In genomic region chr11:122983438-122984185, GRCh38 we compare ENCODE assay signal across 9 cellular contexts. TPM values are rescaled to one million over a fixed set of nuclear protein-coding genes. Genes with fewer than 3 reads are reported as not detected.
A peak's percentile ranks its signal among the peaks of the same experiment; 100 is the strongest.
DNase-seq lines count a peak whose midpoint lies in the region; ATAC-seq and TF ChIP-seq lines count a peak whose summit lies in the region.
"Had no signal": no experiment of that assay in that cellular context is flagged by ENCODE, and none has a peak within 500 bp of the region (broad histone marks: within the 10 kb centered on the region; RNA-seq: fewer than 3 reads in every experiment).

No MANE protein-coding gene starts in this region.

- no peaks in the 10 kb centered on the region for H3K36me3 ChIP-seq in GM23248 (ENCODE audit: low read depth)
- no peaks in the 10 kb centered on the region for H3K36me3 ChIP-seq in SK-N-MC (ENCODE audit: insufficient read depth, low read length)
- no peaks in the 10 kb centered on the region for H3K36me3 ChIP-seq in gastrocnemius medialis

- intact Hi-C loops in gastrocnemius medialis (cut with DNase I; ENCODE audit: low total_unique reads) = no loop called here

- H3K4me3 ChIP-seq in GM23248 (peak overlapping the region; percentile 88), SK-N-MC (peak overlapping the region; percentile 82), fibroblast of the aortic adventitia (ENCODE audit: low read depth, low read length) (peak overlapping the region; percentile 68), gastrocnemius medialis (peak overlapping the region; percentile 57 to 77 (median 59))

- in situ Hi-C loops in GM23248 (cut with MboI) (no loop called here), gastrocnemius medialis (cut with MboI; ENCODE audit: low sequenced_read_pairs in 4 of 4) (no loop called here)

- no peak for TF ChIP-seq POLR2A in gastrocnemius medialis (IDR thresholded peaks at IDR 0.05)

- no peak for ATAC-seq in gastrocnemius medialis
- ATAC-seq in GM21423 (IDR thresholded peaks at IDR 0.05; ENCODE audit: unreplicated experiment) = no peak
- ATAC-seq in GM21619 (IDR thresholded peaks at IDR 0.05; ENCODE audit: unreplicated experiment) = no peak
- no peak for ATAC-seq in GM19452 (IDR thresholded peaks at IDR 0.05; ENCODE audit: unreplicated experiment)
- no peak for ATAC-seq in omental fat pad (ENCODE audit: low FRiP score)

- no peaks in the 10 kb centered on the region for H3K9me3 ChIP-seq in GM23248 (ENCODE audit: low read depth)
- H3K9me3 ChIP-seq in SK-N-MC (ENCODE audit: low read depth, low read length) = no peaks in the 10 kb centered on the region
- no peaks in the 10 kb centered on the region for H3K9me3 ChIP-seq in gastrocnemius medialis

- H3K9ac ChIP-seq in GM23248 = peak overlapping the region; percentile 74
- H3K9ac ChIP-seq in SK-N-MC (ENCODE audit: insufficient read length) = no peak overlapping the region

- peaks cover 77% of the 10 kb centered on the region for H3K27me3 ChIP-seq in GM23248 (replicated peaks; ENCODE audit: insufficient read depth)
- H3K27me3 ChIP-seq in gastrocnemius medialis = peaks cover 81 to 99% (median 88%) of the 10 kb centered on the region in 3 donors

- DNase-seq in GM23248 (no peak), SK-N-MC (ENCODE audit: low read depth, low spot score) (no peak), fibroblast of the aortic adventitia (ENCODE audit: low read depth) (no peak), gastrocnemius medialis (no peak), omental fat pad (ENCODE audit: low spot score) (no peak)
- DNase-seq: SHP77 treated with DMSO at 0.1 percent for 48 hours had no signal

- no peak for TF ChIP-seq CTCF in fibroblast of the aortic adventitia (IDR thresholded peaks at IDR 0.05; ENCODE audit: insufficient read depth, low read length)
- no peak for TF ChIP-seq CTCF in gastrocnemius medialis (IDR thresholded peaks at IDR 0.05 in 4 of 5, conservative IDR thresholded peaks at IDR 0.05 in 1 of 5)
- TF ChIP-seq CTCF in omental fat pad (IDR thresholded peaks at IDR 0.05) = no peak

- H3K4me2 ChIP-seq in GM23248 (ENCODE audit: unreplicated experiment) = peak overlapping the region; percentile 94

- no peaks in the 10 kb centered on the region for H3F3A ChIP-seq in GM23248 (ENCODE audit: insufficient read depth)

- no peaks in the 10 kb centered on the region for H3K4me1 ChIP-seq in GM23248 (ENCODE audit: insufficient read depth)
- H3K4me1 ChIP-seq in gastrocnemius medialis = no peaks in the 10 kb centered on the region

- H4K20me1 ChIP-seq in GM23248 (ENCODE audit: insufficient read depth) = no peaks in the 10 kb centered on the region

- peak overlapping the region; percentile 90 for H2AFZ ChIP-seq in GM23248

- H3K27ac ChIP-seq in GM23248 (no peak overlapping the region), SK-N-MC (no peak overlapping the region), gastrocnemius medialis (no peak overlapping the region)

- H3K79me2 ChIP-seq in GM23248 (ENCODE audit: insufficient read depth) = no peaks in the 10 kb centered on the region

- no peaks in the 10 kb centered on the region for H3K9me2 ChIP-seq in GM23248 (ENCODE audit: insufficient read depth)

- WGBS in GM23248 (ENCODE audit: low coverage in 1 of 2, low lambda C conversion rate in 2 of 2, missing lambda C conversion rate in 2 of 2), 2 experiments = 23 to 24% methylated on average over 26 of the region's 26 CpGs

RNA-seq across cellular contexts. Expression of gene BSX, which starts 2.0 kb away (rescaled TPM):
- not detected in 2 replicates for total RNA-seq in GM23248 (2014; rRNA removed; shearing (Covaris generic))
- not detected in 2 replicates for polyA plus RNA-seq in GM23248 (2016; fragmentation: Nextera tagmentation; extraction: Ambion mirVana)
- not detected in 2 replicates for total RNA-seq in fibroblast of the aortic adventitia (ENCODE audit: low replicate concordance)
- not detected for total RNA-seq in gastrocnemius medialis
- not detected for total RNA-seq in omental fat pad
